1 cellular context compared by ENCODE assay signal in genomic region chr14:100692859-100693558, GRCh38.
TF ChIP-seq lines count a peak whose summit lies in the region.

No MANE protein-coding gene starts in this region.

TF ChIP-seq in HepG2, 621 proteins besides CTCF, POLR2A, EP300 and RAD21 (continued from another document and continues in another):
- TF ChIP-seq CREB1 (IDR thresholded peaks at IDR 0.05) (no peak), CREB1 (CRISPR knock-in tag; IDR thresholded peaks at IDR 0.05) (no peak), MAX (IDR thresholded peaks at IDR 0.05) (peak; percentile 82; the same call in 1 of the 2 replicates), TBX2 (CRISPR knock-in tag; IDR thresholded peaks at IDR 0.05; ENCODE audit: borderline replicate concordance) (no peak), TFE3 (CRISPR knock-in tag; IDR thresholded peaks at IDR 0.05) (no peak), ZNF609 (CRISPR knock-in tag; IDR thresholded peaks at IDR 0.05; ENCODE audit: borderline replicate concordance) (no peak; the same call in 1 of the 2 replicates), MLX (CRISPR knock-in tag; IDR thresholded peaks at IDR 0.05) (peak; percentile 89), HOMEZ (CRISPR knock-in tag; IDR thresholded peaks at IDR 0.05; ENCODE audit: low read depth) (peak; percentile 58; the same call in 1 of the 2 replicates), ETV5 (CRISPR knock-in tag; IDR thresholded peaks at IDR 0.05; ENCODE audit: borderline replicate concordance) (peak; percentile 90), MTERF4 (CRISPR knock-in tag; IDR thresholded peaks at IDR 0.05) (no peak; the same call in 1 of the 2 replicates), CCDC6 (CRISPR knock-in tag; IDR thresholded peaks at IDR 0.05) (no peak), SAP130 (CRISPR knock-in tag; IDR thresholded peaks at IDR 0.05; ENCODE audit: low read depth) (peak; percentile 59; the same call in 1 of the 2 replicates), ZNF614 (CRISPR knock-in tag; IDR thresholded peaks at IDR 0.05; ENCODE audit: borderline replicate concordance) (no peak; the same call in 1 of the 2 replicates), EZH2 (conservative IDR thresholded peaks at IDR 0.05; ENCODE audit: low read depth, low read length) (no peak), HNF1A (IDR thresholded peaks at IDR 0.05; ENCODE audit: low read depth) (no peak), HNF1A (CRISPR knock-in tag; IDR thresholded peaks at IDR 0.05; ENCODE audit: borderline replicate concordance) (no peak), HOXA3 (CRISPR knock-in tag; IDR thresholded peaks at IDR 0.05) (peak; percentile 38; the same call in 1 of the 2 replicates), SRY (CRISPR knock-in tag; IDR thresholded peaks at IDR 0.05) (peak; percentile 73; the same call in 1 of the 2 replicates), MIER3 (CRISPR knock-in tag; IDR thresholded peaks at IDR 0.05; ENCODE audit: borderline replicate concordance) (0 out of 2 replicates have a peak, but pooled peaks have one; percentile 15), ZNF431 (CRISPR knock-in tag; IDR thresholded peaks at IDR 0.05; ENCODE audit: borderline replicate concordance, low read depth) (no peak), ZNF18 (CRISPR knock-in tag; IDR thresholded peaks at IDR 0.05; ENCODE audit: insufficient replicate concordance) (no peak), TRIM22 (IDR thresholded peaks at IDR 0.05) (no peak), TAF15 (IDR thresholded peaks at IDR 0.05; ENCODE audit: low read depth, low read length, poor library complexity, severe bottlenecking) (no peak), RCOR2 (CRISPR knock-in tag; IDR thresholded peaks at IDR 0.05) (no peak), ZNF781 (CRISPR knock-in tag; IDR thresholded peaks at IDR 0.05; ENCODE audit: borderline replicate concordance, not compliant biosample characterization) (no peak), KDM5B (CRISPR knock-in tag; IDR thresholded peaks at IDR 0.05; ENCODE audit: borderline replicate concordance) (peak; percentile 41; the same call in 1 of the 2 replicates), ZFP1 (CRISPR knock-in tag; IDR thresholded peaks at IDR 0.05) (no peak), ERF (CRISPR knock-in tag; IDR thresholded peaks at IDR 0.05) (no peak; the same call in 1 of the 2 replicates), FOSL2 (CRISPR knock-in tag; IDR thresholded peaks at IDR 0.05) (peak; percentile 95), ZNF292 (CRISPR knock-in tag; IDR thresholded peaks at IDR 0.05; ENCODE audit: borderline replicate concordance, low read depth) (no peak), MLXIP (CRISPR knock-in tag; IDR thresholded peaks at IDR 0.05; ENCODE audit: borderline replicate concordance) (no peak), ZKSCAN1 (IDR thresholded peaks at IDR 0.05; ENCODE audit: low read length) (no peak), BRCA1 (CRISPR knock-in tag; IDR thresholded peaks at IDR 0.05) (no peak), FOXA3 (CRISPR knock-in tag; IDR thresholded peaks at IDR 0.05) (peak; percentile 57; the same call in 1 of the 2 replicates)
